9 cellular contexts compared by ENCODE assay signal in the genomic region with DNA sequence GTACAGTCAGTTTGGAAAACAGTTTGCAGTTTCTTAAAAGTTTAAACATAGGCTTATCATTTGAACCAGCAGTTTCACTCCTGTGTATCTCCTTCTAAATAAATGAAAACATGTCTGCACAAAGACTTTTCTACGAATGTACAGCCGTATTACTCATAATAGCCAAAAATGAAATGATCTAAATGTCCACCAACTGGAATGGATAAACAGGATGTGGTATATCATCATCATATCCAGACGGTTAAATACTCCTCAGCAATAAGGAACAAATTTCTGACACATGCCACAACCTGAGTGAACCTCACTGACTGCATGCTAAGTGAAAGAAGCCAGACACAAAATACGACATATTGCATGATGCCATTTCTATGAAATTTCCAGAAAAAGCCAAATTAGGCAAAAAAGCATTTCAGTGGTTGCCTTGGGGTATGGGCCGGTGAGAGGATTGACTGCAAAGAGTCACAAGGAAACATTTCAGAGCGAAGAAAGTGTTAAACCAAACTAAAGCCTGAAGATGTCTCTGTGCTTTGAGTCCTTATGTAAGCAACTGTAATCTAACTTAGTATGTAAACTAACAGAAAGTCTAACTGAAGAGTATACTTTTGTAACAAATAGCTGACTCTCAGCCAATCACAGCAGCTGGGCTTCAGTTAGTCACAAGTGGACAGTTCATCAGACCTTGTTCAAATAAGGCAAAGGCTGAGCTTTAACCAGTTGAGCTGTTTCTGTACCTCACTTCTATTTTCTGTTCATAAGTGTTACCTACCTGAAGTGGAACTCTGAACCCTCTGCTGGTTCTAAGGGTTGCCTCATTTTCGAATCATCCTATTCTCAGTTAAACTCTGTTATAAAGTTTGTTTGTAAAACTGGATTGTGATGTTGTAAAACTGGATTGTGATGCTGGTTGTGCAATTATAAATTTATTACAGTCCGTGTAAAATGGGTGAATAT.
DNase-seq lines count a peak whose midpoint lies in the region; ATAC-seq and TF ChIP-seq lines count a peak whose summit lies in the region.
"Had no signal": no experiment of that assay in that cellular context is flagged by ENCODE, and none has a peak within 500 bp of the region (broad histone marks: within the 10 kb centered on the region; RNA-seq: fewer than 3 reads in every experiment).

No MANE protein-coding gene starts in this region.

- peak overlapping the region; percentile 67 for H3K27ac Mint-ChIP-seq in activated CD4-positive, alpha-beta T cell treated with anti-CD3 and anti-CD28 coated beads, Interleukin-2, amount 10 ng/mL, durations not matched to agents 24 days and 14 days

- CTCF ChIA-PET in RWPE1 (lab: Yijun Ruan, JAX), result no interaction called here

- DNase-seq in activated CD4-positive, alpha-beta T cell treated with anti-CD3 and anti-CD28 coated beads, Interleukin-2, amount 10 ng/mL, durations not matched to agents 24 days and 14 days, result no peak
- DNase-seq in activated CD4-positive, alpha-beta T cell treated with anti-CD3 and anti-CD28 coated beads, Interleukin-2, amount 50 U/mL, for 1 hour, result no peak
- peak; percentile 73 for DNase-seq in RWPE1 (ENCODE audit: low spot score)
- peak; percentile 40 for DNase-seq in kidney glomerular epithelial cell (lab: John Stamatoyannopoulos, UW)
- no peak for DNase-seq in KG1 (lab: John Stamatoyannopoulos, UW)
- no peak for DNase-seq in SW480 (ENCODE audit: low spot score)
- DNase-seq in pons (ENCODE audit: low spot score), result no peak

- peaks cover 22% of the 10 kb centered on the region for H3K4me1 Mint-ChIP-seq in activated CD4-positive, alpha-beta T cell treated with anti-CD3 and anti-CD28 coated beads, Interleukin-2, amount 10 ng/mL, durations not matched to agents 24 days and 14 days

- TF ChIP-seq CTCF in RWPE1 (conservative IDR thresholded peaks at IDR 0.05; ENCODE audit: low read depth), result no peak

- POLR2A ChIA-PET in RWPE1 (lab: Yijun Ruan, JAX; ENCODE audit: low non-redundant PET), result no interaction called here

- H3K27ac ChIP-seq in RWPE1, result no peak overlapping the region

- no peaks in the 10 kb centered on the region for H3K36me3 Mint-ChIP-seq in activated CD4-positive, alpha-beta T cell treated with anti-CD3 and anti-CD28 coated beads, Interleukin-2, amount 10 ng/mL, durations not matched to agents 24 days and 14 days (ENCODE audit: low read depth)
- H3K36me3 Mint-ChIP-seq: brain had no signal

- H3K4me3 Mint-ChIP-seq in activated CD4-positive, alpha-beta T cell treated with anti-CD3 and anti-CD28 coated beads, Interleukin-2, amount 10 ng/mL, durations not matched to agents 24 days and 14 days, result no peak overlapping the region
- H3K4me3 Mint-ChIP-seq: brain had no signal

- intact Hi-C loops in activated CD4-positive, alpha-beta T cell treated with anti-CD3 and anti-CD28 coated beads, Interleukin-2, amount 10 ng/mL, durations not matched to agents 24 days and 14 days (cut with micrococcal nuclease), result no loop called here

- peaks cover 4% of the 10 kb centered on the region for H3K27me3 Mint-ChIP-seq in activated CD4-positive, alpha-beta T cell treated with anti-CD3 and anti-CD28 coated beads, Interleukin-2, amount 10 ng/mL, durations not matched to agents 24 days and 14 days
- H3K27me3 Mint-ChIP-seq: brain had no signal

- no peaks in the 10 kb centered on the region for H3K9me3 Mint-ChIP-seq in activated CD4-positive, alpha-beta T cell treated with anti-CD3 and anti-CD28 coated beads, Interleukin-2, amount 10 ng/mL, durations not matched to agents 24 days and 14 days
- H3K9me3 Mint-ChIP-seq: brain had no signal

- ATAC-seq in HG02970 (IDR thresholded peaks at IDR 0.05; ENCODE audit: low FRiP score, unreplicated experiment), result peak; percentile 30

Comparison
In these comparisons a context has a peak if more than half of its experiments do, and no peak if none do; other contexts are left out.
1. DNase-seq: peak in RWPE1 (single experiment) and kidney glomerular epithelial cell (single experiment); none in activated CD4-positive, alpha-beta T cell treated with anti-CD3 and anti-CD28 coated beads, Interleukin-2, amount 10 ng/mL, durations not matched to agents 24 days and 14 days (single experiment), activated CD4-positive, alpha-beta T cell treated with anti-CD3 and anti-CD28 coated beads, Interleukin-2, amount 50 U/mL, for 1 hour (single experiment), KG1 (single experiment), SW480 (single experiment) and pons (single experiment).